8 cellular contexts compared by ENCODE assay signal in the genomic region with DNA sequence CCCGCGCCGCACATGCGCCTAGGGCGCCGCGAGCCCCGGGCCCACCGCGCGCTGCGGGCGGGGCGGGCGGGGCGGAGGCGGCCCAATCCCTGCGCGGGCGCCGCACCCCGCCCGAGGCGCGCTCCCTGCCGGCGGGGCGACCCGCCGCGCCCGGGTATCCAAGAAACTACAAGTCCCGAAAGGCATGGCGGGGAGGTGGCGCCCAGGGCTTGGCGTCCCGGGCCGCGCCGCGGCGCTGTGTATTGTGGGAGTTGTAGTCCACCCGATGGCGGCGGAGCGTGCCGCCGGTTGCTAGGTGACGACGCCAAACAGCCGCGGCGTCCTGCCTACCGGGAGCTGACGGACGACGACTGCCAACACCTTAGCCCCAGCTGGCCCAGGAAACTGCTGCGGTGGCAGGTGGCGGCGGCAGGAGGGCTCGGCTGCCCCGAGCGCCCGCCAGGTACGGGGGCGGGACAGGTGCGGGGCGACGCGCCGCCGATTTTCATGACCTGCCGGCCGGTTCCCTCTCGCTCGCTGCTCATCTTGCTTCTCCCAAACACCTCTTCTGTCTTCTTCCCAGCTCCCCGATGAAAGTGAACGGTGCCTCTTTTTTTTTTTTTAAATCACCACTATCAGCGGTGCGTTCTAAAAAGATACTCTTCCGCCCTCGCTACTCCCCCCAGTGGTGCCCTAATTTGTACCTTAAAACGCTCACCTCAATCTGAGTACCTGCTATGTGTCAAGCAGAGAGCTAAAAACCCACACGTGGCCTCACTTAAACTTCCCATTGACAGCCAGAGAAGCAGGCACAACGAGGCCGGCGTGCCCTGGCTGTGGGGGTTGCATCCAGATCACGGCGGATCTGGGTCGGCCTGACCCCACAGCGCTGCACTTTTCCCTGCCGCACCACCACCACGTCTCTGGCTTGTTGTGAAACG. TPM values are rescaled to one million over a fixed set of nuclear protein-coding genes. Genes with fewer than 3 reads are reported as not detected.
DNase-seq lines count a peak whose midpoint lies in the region; ATAC-seq, FAIRE-seq and TF ChIP-seq lines count a peak whose summit lies in the region.

A gene (plus strand): TSS at position 304 of the 920 bp plus-strand sequence.

- H3K9me3 ChIP-seq in kidney (ENCODE audit: control insufficient read depth in 1 of 2, low read length in 2 of 2), result no peaks in the 10 kb centered on the region

- intact Hi-C loops in kidney (cut with DNase I), result no loop called here

- H3K27ac ChIP-seq in kidney (ENCODE audit: low read depth in 2 of 2, low read length in 2 of 2), result no peak within 1 kb of the TSS

- TF ChIP-seq CTCF in AG09319 (IDR thresholded peaks at IDR 0.05; ENCODE audit: low read depth, low read length), result no peak; the same call in none of the 2 replicates
- peak; percentile 28 for TF ChIP-seq CTCF in kidney (IDR thresholded peaks at IDR 0.05; ENCODE audit: borderline replicate concordance, extremely low read depth, insufficient read depth)

- peak within 1 kb of the TSS; percentile 64 for H3K4me3 ChIP-seq in kidney (ENCODE audit: low read length in 2 of 2)

- no peaks in the 10 kb centered on the region for H3K36me3 ChIP-seq in kidney (ENCODE audit: control insufficient read depth in 1 of 2, insufficient read depth in 2 of 2, low read length in 2 of 2)

- H3K4me1 ChIP-seq in kidney (ENCODE audit: control insufficient read depth in 1 of 2, insufficient read depth in 1 of 2, low read depth in 1 of 2, low read length in 2 of 2), result peaks cover 8 to 13% of the 10 kb centered on the region in 2 donors

- H3K9ac ChIP-seq in kidney (ENCODE audit: low read length in 2 of 2), result peak within 1 kb of the TSS in 1 of 2 donors; percentile 46

- DNase-seq in AG09319 (ENCODE audit: extremely low read depth, low read depth) (peak; percentile 79), NCI-H446 (lab: John Stamatoyannopoulos, UW) (peak; percentile 63 to 91), cerebellar cortex (ENCODE audit: low spot score) (peak; percentile 96), kidney (peak; percentile 99)
- peak; percentile 95 to 98 (median 96) for DNase-seq in stimulated activated CD4-positive, alpha-beta T cell treated with anti-CD3 and anti-CD28 coated beads, Interleukin-12 subunit alpha, Interleukin-12 subunit beta, amount 100 ng/mL, for 48 hours (ENCODE audit: low read depth in 2 of 3, low spot score in 1 of 3)

- ATAC-seq in GM19025 (IDR thresholded peaks at IDR 0.05; ENCODE audit: low read depth, unreplicated experiment) (peak; percentile 92), HG03342 (IDR thresholded peaks at IDR 0.05; ENCODE audit: unreplicated experiment) (peak; percentile 86)
- peak; percentile 95 to 97 for ATAC-seq in activated CD4-positive, CD25-positive, alpha-beta regulatory T cell treated with anti-CD3 and anti-CD28 coated beads, Interleukin-2, amount 50 U/mL, for 24 hours

- no peak for FAIRE-seq in kidney (lab: Jason Lieb, UNC)

RNA-seq across cellular contexts. Expression of the gene that starts here (rescaled TPM):
- 1.7 TPM for total RNA-seq in kidney
- 1.5 TPM for polyA plus RNA-seq in kidney (ENCODE audit: insufficient read depth, low read depth, low replicate concordance)
